ENCODE assay signal across 10 cellular contexts in the genomic region with DNA sequence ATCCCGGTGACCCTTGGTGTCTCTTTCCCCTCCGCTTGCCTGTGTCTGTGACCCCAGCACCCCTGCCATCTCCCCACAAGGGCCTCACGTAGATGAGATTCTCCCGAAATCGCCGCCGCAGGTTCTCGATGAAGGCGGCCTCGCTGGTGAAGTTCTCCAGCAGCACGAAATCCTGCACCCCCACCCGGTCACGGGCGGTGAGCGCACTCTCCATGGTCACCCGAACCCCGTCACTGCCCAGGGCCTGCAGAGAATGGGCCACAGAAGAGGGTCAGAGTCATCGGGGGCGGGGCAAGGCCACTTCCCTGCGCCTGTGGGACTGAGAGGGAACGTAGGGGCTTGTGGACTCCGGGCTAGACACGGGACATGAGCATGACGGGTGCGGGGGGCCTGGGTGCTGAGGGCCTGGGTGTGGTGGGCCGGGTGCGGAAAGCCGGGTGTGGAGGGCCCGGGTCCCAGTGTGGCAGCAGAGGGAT. TPM values are rescaled to one million over a fixed set of nuclear protein-coding genes. Genes with fewer than 3 reads are reported as not detected.
DNase-seq lines count a peak whose midpoint lies in the region; ATAC-seq and TF ChIP-seq lines count a peak whose summit lies in the region.
"Had no signal": no experiment of that assay in that cellular context is flagged by ENCODE, and none has a peak within 500 bp of the region (broad histone marks: within the 10 kb centered on the region; RNA-seq: fewer than 3 reads in every experiment).

No MANE protein-coding gene starts in this region.

- DNase-seq in GM12865 (ENCODE audit: low read depth) (no peak), T-cell (no peak), right atrium auricular region (ENCODE audit: low spot score) (no peak), NCI-H128 (lab: John Stamatoyannopoulos, UW; ENCODE audit: unreplicated experiment) (no peak), mucosa of gallbladder (ENCODE audit: low spot score) (no peak), DMS153 (lab: John Stamatoyannopoulos, UW) (no peak), NCI-H82 (lab: John Stamatoyannopoulos, UW) (no peak)
- DNase-seq: activated CD8-positive, alpha-beta memory T cell treated with anti-CD3 and anti-CD28 coated beads for 24 hours had no signal

- H3K4me1 ChIP-seq in right atrium auricular region (peaks cover 0 to 60% of the 10 kb centered on the region in 2 donors), skeletal muscle satellite cell (ENCODE audit: control insufficient read depth, insufficient read depth, low read length) (peaks cover 53% of the 10 kb centered on the region)
- H3K4me1 ChIP-seq: HAP-1 had no signal

- POLR2A ChIA-PET in T-cell (lab: Charles Lee), result no interaction called here

- peak overlapping the region; percentile 50 for H3K9ac ChIP-seq in skeletal muscle satellite cell (ENCODE audit: low read depth, low read length)

- H3K27me3 Mint-ChIP-seq in T-cell, result no peaks in the 10 kb centered on the region

- no peak for ATAC-seq in T-cell (replicated peaks in 1 of 4)

- CTCF ChIA-PET in T-cell (lab: Charles Lee), result no interaction called here

- peaks cover 48% of the 10 kb centered on the region for H3K36me3 ChIP-seq in right atrium auricular region
- H3K36me3 ChIP-seq in skeletal muscle satellite cell (ENCODE audit: insufficient read depth, low read length), result peaks cover 35% of the 10 kb centered on the region

- H3K27ac ChIP-seq in right atrium auricular region, result peak overlapping the region; percentile 98 to 99

- H3K4me1 Mint-ChIP-seq in T-cell, result peaks cover 17 to 25% (median 19%) of the 10 kb centered on the region in 3 donors

- no peaks in the 10 kb centered on the region for H3K9me3 ChIP-seq in right atrium auricular region
- H3K9me3 ChIP-seq in skeletal muscle satellite cell (replicated peaks; ENCODE audit: low read length), result no peaks in the 10 kb centered on the region
- H3K9me3 ChIP-seq: HAP-1 had no signal

- H3K27me3 ChIP-seq in right atrium auricular region (no peaks in the 10 kb centered on the region), skeletal muscle satellite cell (ENCODE audit: control insufficient read depth, insufficient read depth, low read length) (no peaks in the 10 kb centered on the region)

- TF ChIP-seq CTCF in GM12865 (IDR thresholded peaks at IDR 0.05; ENCODE audit: insufficient read depth, low read depth, low read length, missing control alignments), result no peak
- TF ChIP-seq CTCF in right atrium auricular region (IDR thresholded peaks at IDR 0.05), result no peak

- peak overlapping the region; percentile 98 for H3K4me2 ChIP-seq in skeletal muscle satellite cell (ENCODE audit: low read length)

- peak overlapping the region in 1 of 2 donors; percentile 6 for H3K27ac Mint-ChIP-seq in T-cell

- no peaks in the 10 kb centered on the region for H3K9me3 Mint-ChIP-seq in T-cell

- H3K4me3 ChIP-seq in GM12865 (ENCODE audit: low read depth, low read length), result peak overlapping the region; percentile 76
- peak overlapping the region in 1 of 2 donors; percentile 67 for H3K4me3 ChIP-seq in right atrium auricular region
- peak overlapping the region; percentile 83 for H3K4me3 ChIP-seq in skeletal muscle satellite cell (ENCODE audit: low read length)

- peaks cover 14% of the 10 kb centered on the region for H3K36me3 Mint-ChIP-seq in T-cell

- H3K4me3 Mint-ChIP-seq in T-cell, result peak overlapping the region; percentile 59 to 84 (median 69)

RNA-seq across cellular contexts. Expression of a gene that starts 8.4 kb away (rescaled TPM):
- 10 to 100 TPM; 18.0 to 41.5 (median 31.2) TPM for total RNA-seq in T-cell
- total RNA-seq in right atrium auricular region, result 100 to 1,000 TPM in 1 of 2 donors, 10 to 100 TPM in 1; 83.6 to 161 TPM
- 99.4 and 114 TPM in 2 replicates for total RNA-seq in skeletal muscle satellite cell (2012; rRNA removed)
- 285 TPM for total RNA-seq in mucosa of gallbladder

RNA-seq across cellular contexts. Expression of a gene that starts 28.1 kb away (rescaled TPM):
- total RNA-seq in T-cell (10 to 100 TPM; 18.0 to 26.8 (median 22.6) TPM), right atrium auricular region (10 to 100 TPM; 36.0 to 49.8 TPM), mucosa of gallbladder (82.2 TPM)
- 83.4 and 85.0 TPM in 2 replicates for total RNA-seq in skeletal muscle satellite cell (2012; rRNA removed)

RNA-seq across cellular contexts. Expression of a gene that starts 32.3 kb away (rescaled TPM):
- total RNA-seq in T-cell, result 100 to 1,000 TPM in 2 of 5 donors, 10 to 100 TPM in 3; 91.1 to 184 (median 97.0) TPM
- total RNA-seq in right atrium auricular region, result 10 to 100 TPM; 64.9 to 78.1 TPM
- total RNA-seq in skeletal muscle satellite cell (2012; rRNA removed), result 14.2 and 15.7 TPM in 2 replicates
- 38.6 TPM for total RNA-seq in mucosa of gallbladder
